ENCODE assay signal across 8 cellular contexts in the genomic region with DNA sequence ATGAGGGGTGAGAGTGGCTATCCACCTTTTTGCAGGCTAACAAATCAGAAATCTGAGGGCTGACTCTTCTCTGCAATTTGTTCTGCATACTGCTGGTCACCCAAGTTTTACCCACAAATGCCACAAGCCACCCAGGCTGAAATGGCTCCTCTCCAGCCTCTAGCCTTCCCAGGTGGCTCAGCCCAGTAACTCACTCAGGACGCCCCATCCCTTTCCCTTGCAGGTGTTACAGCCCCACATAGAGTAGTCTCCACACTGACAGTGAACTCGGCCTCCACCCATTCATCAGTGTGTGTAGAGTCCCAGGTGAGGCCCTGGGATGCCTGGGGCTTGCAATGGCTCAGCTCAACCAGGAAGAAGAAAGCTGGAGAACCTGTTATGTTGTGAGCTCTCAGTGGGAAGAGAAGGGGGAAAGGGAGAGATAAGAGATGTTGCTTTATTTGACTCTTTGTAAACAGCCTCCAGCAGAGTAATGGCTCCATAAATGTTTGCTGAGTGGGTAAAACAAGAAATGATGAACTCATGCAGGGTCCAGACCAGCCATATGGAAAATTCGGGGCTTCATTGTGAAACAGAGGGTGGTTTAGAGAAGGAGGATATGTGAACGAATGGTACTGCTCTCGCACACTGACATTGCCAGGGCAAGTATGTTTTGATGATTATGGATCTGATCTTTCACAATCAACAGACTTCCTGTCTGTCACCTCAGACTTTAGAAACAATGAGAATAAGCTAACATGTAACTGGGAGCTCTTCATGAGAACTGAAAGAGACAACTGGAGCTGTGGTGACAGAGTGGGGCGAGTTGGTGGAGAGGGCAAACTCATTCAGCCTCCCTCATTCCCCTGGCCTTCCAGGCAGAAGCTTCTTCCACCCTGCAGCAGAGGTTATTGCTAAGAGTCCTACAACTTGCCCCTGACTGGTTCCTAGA.
A peak's percentile ranks its signal among the peaks of the same experiment; 100 is the strongest.
DNase-seq lines count a peak whose midpoint lies in the region; ATAC-seq and TF ChIP-seq lines count a peak whose summit lies in the region.

No MANE protein-coding gene starts in this region.

- H3K36me3 Mint-ChIP-seq in activated naive CD8-positive, alpha-beta T cell: no peaks in the 10 kb centered on the region
- H3K36me3 Mint-ChIP-seq in nephron progenitor cell (ENCODE audit: low read depth): no peaks in the 10 kb centered on the region

- H3K27me3 Mint-ChIP-seq in activated naive CD8-positive, alpha-beta T cell: no peaks in the 10 kb centered on the region
- H3K27me3 Mint-ChIP-seq in nephron progenitor cell (ENCODE audit: low read depth, poor library complexity): peaks cover 6% of the 10 kb centered on the region

- H3K27ac Mint-ChIP-seq in activated naive CD8-positive, alpha-beta T cell: peak overlapping the region; percentile 29
- H3K27ac Mint-ChIP-seq in nephron progenitor cell: no peak overlapping the region

- TF ChIP-seq CTCF in GM12864 (IDR thresholded peaks at IDR 0.05; ENCODE audit: low read depth, low read length, missing control alignments) (no peak), left lung (IDR thresholded peaks at IDR 0.05) (no peak), nephron progenitor cell (IDR thresholded peaks at IDR 0.05) (no peak)

- H3K9me3 Mint-ChIP-seq in activated naive CD8-positive, alpha-beta T cell (ENCODE audit: low read depth): no peaks in the 10 kb centered on the region
- no peaks in the 10 kb centered on the region for H3K9me3 Mint-ChIP-seq in nephron progenitor cell

- ATAC-seq in GM21360 (IDR thresholded peaks at IDR 0.05; ENCODE audit: unreplicated experiment): peak; percentile 70
- peak; percentile 69 for ATAC-seq in HG03469 (IDR thresholded peaks at IDR 0.05; ENCODE audit: unreplicated experiment)
- no peak for ATAC-seq in left lung

- peaks cover 5 to 32% of the 10 kb centered on the region in 2 donors for H3K4me1 ChIP-seq in left lung

- H3K27ac ChIP-seq in left lung: peak overlapping the region in 1 of 2 donors; percentile 20

- H3K36me3 ChIP-seq in left lung: no peaks in the 10 kb centered on the region

- no peaks in the 10 kb centered on the region for H3K27me3 ChIP-seq in left lung

- DNase-seq in GM12864 (ENCODE audit: low read depth) (peak; percentile 77), left lung (no peak), nephron progenitor cell (no peak), HK-2 (ENCODE audit: unreplicated experiment) (no peak), NK-92 (lab: John Stamatoyannopoulos, UW; ENCODE audit: unreplicated experiment) (no peak)

- H3K4me3 ChIP-seq in GM12864 (ENCODE audit: low read depth, low read length) (no peak overlapping the region), left lung (no peak overlapping the region)

- no peak overlapping the region for H3K4me3 Mint-ChIP-seq in activated naive CD8-positive, alpha-beta T cell
- H3K4me3 Mint-ChIP-seq in nephron progenitor cell: no peak overlapping the region

- H3K9me3 ChIP-seq in left lung: no peaks in the 10 kb centered on the region

- intact Hi-C loops in left lung (cut with DNase I): no loop called here

- peaks cover 19% of the 10 kb centered on the region for H3K4me1 Mint-ChIP-seq in activated naive CD8-positive, alpha-beta T cell (ENCODE audit: low read depth)
- H3K4me1 Mint-ChIP-seq in nephron progenitor cell: no peaks in the 10 kb centered on the region
